In the genomic region with DNA sequence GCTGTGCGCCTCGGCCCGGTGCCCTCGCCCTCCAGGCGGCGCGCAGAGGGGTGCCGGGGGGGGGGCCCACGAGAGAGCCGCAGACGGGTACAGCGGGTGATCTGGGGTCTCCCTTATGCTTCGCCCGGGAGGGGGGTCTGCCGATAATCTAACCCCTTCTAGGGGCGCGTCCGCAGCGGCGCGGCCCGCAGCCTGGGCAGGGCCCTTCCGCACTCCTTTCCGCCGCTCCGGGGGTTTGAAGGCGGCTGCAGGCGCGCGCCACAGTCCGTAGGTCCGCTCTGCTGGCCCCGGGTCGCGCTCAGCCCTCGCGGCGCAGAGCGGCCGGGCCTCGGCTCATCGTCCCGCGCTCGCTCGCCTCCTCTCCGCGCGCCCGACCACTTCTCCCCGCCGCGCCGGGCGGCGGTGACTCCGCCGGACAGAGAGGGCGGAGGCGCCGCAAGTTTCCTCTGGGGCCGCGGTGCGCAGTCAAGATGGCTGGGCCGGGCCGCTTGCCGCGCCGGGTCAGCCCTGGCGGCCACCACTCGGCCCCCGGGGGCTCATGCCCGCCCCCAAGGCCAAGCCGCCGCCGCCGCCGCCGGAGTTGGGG, we compare ENCODE assay signal across 8 cellular contexts. TPM values are rescaled to one million over a fixed set of nuclear protein-coding genes. Genes with fewer than 3 reads are reported as not detected.
DNase-seq lines count a peak whose midpoint lies in the region; ATAC-seq, FAIRE-seq and TF ChIP-seq lines count a peak whose summit lies in the region.

No MANE protein-coding gene starts in this region.

- no peaks in the 10 kb centered on the region for H3K9me3 Mint-ChIP-seq in activated CD8-positive, alpha-beta memory T cell treated with anti-CD3 and anti-CD28 coated beads, Interleukin-2, amount 10 ng/mL, durations not matched to agents 7 days and 5 days (ENCODE audit: low read depth)

- no peak for TF ChIP-seq POLR2A in prostate gland (IDR thresholded peaks at IDR 0.05)

- peaks cover 72% of the 10 kb centered on the region for H3K27me3 Mint-ChIP-seq in activated CD8-positive, alpha-beta memory T cell treated with anti-CD3 and anti-CD28 coated beads, Interleukin-2, amount 10 ng/mL, durations not matched to agents 7 days and 5 days

- no peak for TF ChIP-seq CTCF in prostate gland (IDR thresholded peaks at IDR 0.05)

- no peaks in the 10 kb centered on the region for H3K36me3 ChIP-seq in prostate gland

- peak overlapping the region; percentile 70 to 79 for H3K27ac ChIP-seq in prostate gland

- H3K27me3 ChIP-seq in prostate gland (replicated peaks; ENCODE audit: insufficient read depth), result no peaks in the 10 kb centered on the region

- peaks cover 25% of the 10 kb centered on the region for H3K4me1 Mint-ChIP-seq in activated CD8-positive, alpha-beta memory T cell treated with anti-CD3 and anti-CD28 coated beads, Interleukin-2, amount 10 ng/mL, durations not matched to agents 7 days and 5 days

- H3K9me3 ChIP-seq in prostate gland, result no peaks in the 10 kb centered on the region

- intact Hi-C loops in Right ventricle myocardium superior (cut with DNase I), result loop anchor here (5.0 kb wide), 1 partner anchor 271 kb away; no protein-coding TSS in a partner anchor
- intact Hi-C loops in prostate gland (cut with DNase I), result no loop called here

- WGBS in prostate gland, result under 1% methylated on average over 30 of the region's 79 CpGs

- peaks cover 6% of the 10 kb centered on the region for H3K4me1 ChIP-seq in prostate gland (replicated peaks)

- ATAC-seq in GM19452 (IDR thresholded peaks at IDR 0.05; ENCODE audit: unreplicated experiment), result peak; percentile 21
- ATAC-seq in HG03432 (IDR thresholded peaks at IDR 0.05; ENCODE audit: unreplicated experiment), result peak; percentile 27
- peak; percentile 24 for ATAC-seq in activated CD8-positive, alpha-beta memory T cell treated with anti-CD3 and anti-CD28 coated beads, Interleukin-2, amount 10 ng/mL, durations not matched to agents 7 days and 5 days
- ATAC-seq in Right ventricle myocardium superior (ENCODE audit: poor library complexity), result peak; percentile 34

- H3K4me3 ChIP-seq in prostate gland, result peak overlapping the region; percentile 55 to 81

- H3K27ac Mint-ChIP-seq in activated CD8-positive, alpha-beta memory T cell treated with anti-CD3 and anti-CD28 coated beads, Interleukin-2, amount 10 ng/mL, durations not matched to agents 7 days and 5 days, result no peak overlapping the region

- DNase-seq in EH (ENCODE audit: low read depth) (peak; percentile 49), Right ventricle myocardium superior (no peak), prostate gland (ENCODE audit: low spot score) (no peak), NCI-H2171 treated with DMSO at 0.1 percent for 48 hours (lab: John Stamatoyannopoulos, UW) (no peak), RCC 7860 (ENCODE audit: low spot score) (no peak)
- DNase-seq in activated CD8-positive, alpha-beta memory T cell treated with anti-CD3 and anti-CD28 coated beads, Interleukin-2, amount 10 ng/mL, durations not matched to agents 7 days and 5 days, result no peak

- no peak for FAIRE-seq in RCC 7860 (lab: Jason Lieb, UNC)

- CTCF ChIA-PET in activated CD8-positive, alpha-beta memory T cell treated with anti-CD3 and anti-CD28 coated beads, Interleukin-2, amount 10 ng/mL, durations not matched to agents 7 days and 5 days (lab: Charles Lee), result no interaction called here

- peak overlapping the region; percentile 66 for H3K4me3 Mint-ChIP-seq in activated CD8-positive, alpha-beta memory T cell treated with anti-CD3 and anti-CD28 coated beads, Interleukin-2, amount 10 ng/mL, durations not matched to agents 7 days and 5 days

- H3K36me3 Mint-ChIP-seq in activated CD8-positive, alpha-beta memory T cell treated with anti-CD3 and anti-CD28 coated beads, Interleukin-2, amount 10 ng/mL, durations not matched to agents 7 days and 5 days, result no peaks in the 10 kb centered on the region

RNA-seq across cellular contexts. Expression of gene FZD8, which starts 0.6 kb away (rescaled TPM):
- under 1 TPM; 0.18 to 0.35 TPM for total RNA-seq in activated CD8-positive, alpha-beta memory T cell treated with anti-CD3 and anti-CD28 coated beads, Interleukin-2, amount 10 ng/mL, durations not matched to agents 7 days and 5 days
- total RNA-seq in Right ventricle myocardium superior (6.6 TPM), prostate gland (10 to 100 TPM in 1 of 2 donors, 1 to 10 TPM in 1; 5.6 to 14.2 TPM)

RNA-seq across cellular contexts. Expression of gene GJD4, which starts 36.4 kb away (rescaled TPM):
- not detected for total RNA-seq in activated CD8-positive, alpha-beta memory T cell treated with anti-CD3 and anti-CD28 coated beads, Interleukin-2, amount 10 ng/mL, durations not matched to agents 7 days and 5 days
- total RNA-seq in Right ventricle myocardium superior, result not detected
- total RNA-seq in prostate gland, result 1 to 10 TPM in 1 of 2 donors, not detected in 1; 1.1 TPM
